26 cellular contexts compared by ENCODE assay signal in genomic region chr14:97644365-97644764, GRCh38.
"Had no signal": no experiment of that assay in that cellular context is flagged by ENCODE, and none has a peak within 500 bp of the region (broad histone marks: within the 10 kb centered on the region; RNA-seq: fewer than 3 reads in every experiment).

No MANE protein-coding gene starts in this region.

- DNase-seq: activated CD4-positive, alpha-beta T cell treated with anti-CD3 and anti-CD28 coated beads, Interleukin-2, amount 10 ng/mL, durations not matched to agents 24 days and 14 days; activated CD4-positive, alpha-beta T cell treated with anti-CD3 and anti-CD28 coated beads, Interleukin-2, amount 50 U/mL, for 4 hours; activated CD8-positive, alpha-beta T cell treated with anti-CD3 and anti-CD28 coated beads for 36 hours; activated gamma-delta T cell; activated naive CD4-positive, alpha-beta T cell treated with Interleukin-2 at 50 U/mL for 16 hours; activated naive CD8-positive, alpha-beta T cell treated with anti-CD3 and anti-CD28 coated beads, Interleukin-2, amount 10 ng/mL, durations not matched to agents 7 days and 5 days; activated T-cell treated with anti-CD3 and anti-CD28 coated beads, Interleukin-2, amount 50 U/mL, for 1 hour; amygdala; MG63; NCI-H1092 treated with DMSO at 0.1 percent for 48 hours; NCI-H1417; NCI-H146; NCI-H187; NCI-H2081 treated with DMSO at 0.1 percent for 48 hours; NCI-H226; NCI-H446 treated with DMSO at 0.1 percent for 48 hours; NCI-H524; NCI-H69; NCI-H82; PC-9; Right ventricle myocardium superior; SJCRH30 had no signal

- H3K27ac Mint-ChIP-seq: activated CD4-positive, alpha-beta T cell treated with anti-CD3 and anti-CD28 coated beads, Interleukin-2, amount 10 ng/mL, durations not matched to agents 24 days and 14 days; activated CD8-positive, alpha-beta T cell treated with anti-CD3 and anti-CD28 coated beads for 36 hours; activated naive CD4-positive, alpha-beta T cell treated with anti-CD3 and anti-CD28 coated beads, Interleukin-2, amount 50 U/mL, for 24 hours; activated naive CD8-positive, alpha-beta T cell treated with anti-CD3 and anti-CD28 coated beads, Interleukin-2, amount 10 ng/mL, durations not matched to agents 7 days and 5 days; activated T-helper 2 cell treated with anti-CD3 and anti-CD28 coated beads, Interferon-gamma antibody, Interleukin-2, Interleukin-4, amounts not matched to agents 10 μg/mL and 5 μg/mL and 100 μg/mL, durations not matched to agents 14 hours and 24 hours and 36 hours; T-helper 2 cell treated with Interferon-gamma antibody and Interleukin-4, amounts not matched to agents 5 μg/mL and 100 μg/mL, for 36 hours had no signal

- H3K36me3 Mint-ChIP-seq: activated naive CD4-positive, alpha-beta T cell treated with anti-CD3 and anti-CD28 coated beads, Interleukin-2, amount 50 U/mL, for 24 hours had no signal

- H3K27me3 Mint-ChIP-seq: activated CD8-positive, alpha-beta T cell treated with anti-CD3 and anti-CD28 coated beads for 36 hours; activated naive CD4-positive, alpha-beta T cell treated with anti-CD3 and anti-CD28 coated beads, Interleukin-2, amount 50 U/mL, for 24 hours had no signal

- H3K4me3 Mint-ChIP-seq: activated CD4-positive, alpha-beta T cell treated with anti-CD3 and anti-CD28 coated beads, Interleukin-2, amount 10 ng/mL, durations not matched to agents 24 days and 14 days; activated CD8-positive, alpha-beta T cell treated with anti-CD3 and anti-CD28 coated beads for 36 hours; activated naive CD4-positive, alpha-beta T cell treated with anti-CD3 and anti-CD28 coated beads, Interleukin-2, amount 50 U/mL, for 24 hours; activated naive CD8-positive, alpha-beta T cell treated with anti-CD3 and anti-CD28 coated beads, Interleukin-2, amount 10 ng/mL, durations not matched to agents 7 days and 5 days; T-helper 2 cell treated with Interferon-gamma antibody and Interleukin-4, amounts not matched to agents 5 μg/mL and 100 μg/mL, for 36 hours had no signal

- ATAC-seq: activated CD8-positive, alpha-beta T cell treated with anti-CD3 and anti-CD28 coated beads for 36 hours had no signal

- H3K9me3 ChIP-seq: ascending aorta, MG63, SJCRH30 had no signal
